In genomic region chrY:19075471-19076253, GRCh38 we compare ENCODE assay signal across 8 cellular contexts.
DNase-seq lines count a peak whose midpoint lies in the region; ATAC-seq and TF ChIP-seq lines count a peak whose summit lies in the region.

No MANE protein-coding gene starts in this region.

- no peaks in the 10 kb centered on the region for H3K36me3 ChIP-seq in SK-N-SH (replicated peaks in 1 of 2; ENCODE audit: control insufficient read depth in 1 of 2, insufficient read depth in 2 of 2, low read length in 1 of 2)

- no peak overlapping the region for H3K4me3 ChIP-seq in SK-N-SH (ENCODE audit: low read depth in 2 of 2, low read length in 1 of 2)

- peak; percentile 61 for ATAC-seq in HG02610 (IDR thresholded peaks at IDR 0.05; ENCODE audit: unreplicated experiment)

- no peak overlapping the region for H2AFZ ChIP-seq in SK-N-SH (ENCODE audit: low read depth)

- no CpG with 5 or more reads among the region's 28 CpGs for WGBS in SK-N-SH (ENCODE audit: low lambda C conversion rate)

- H3F3A ChIP-seq in SK-N-SH (replicated peaks; ENCODE audit: insufficient read depth) = no peaks in the 10 kb centered on the region

- peaks cover 3% of the 10 kb centered on the region for H3K9me3 Mint-ChIP-seq in glutamatergic neuron (ENCODE audit: unreplicated experiment)

- no peaks in the 10 kb centered on the region for H3K4me1 Mint-ChIP-seq in glutamatergic neuron (ENCODE audit: low read depth, unreplicated experiment)

- no peaks in the 10 kb centered on the region for H3K79me2 ChIP-seq in SK-N-SH (ENCODE audit: insufficient read depth)

- DNase-seq in glutamatergic neuron (peak; percentile 74), SK-N-SH (no peak), middle frontal gyrus (ENCODE audit: extremely low spot score, low spot score) (no peak), COLO668 (lab: John Stamatoyannopoulos, UW; ENCODE audit: unreplicated experiment) (no peak)
- peak; percentile 60 for DNase-seq in stimulated activated CD8-positive, alpha-beta memory T cell treated with anti-CD3 and anti-CD28 coated beads, Interleukin-4, amount 100 ng/mL, for 48 hours
- DNase-seq in effector CD4-positive, alpha-beta T cell = no peak

- CTCF ChIA-PET in SK-N-SH (lab: Yijun Ruan, JAX) = no interaction called here

- H3K4me2 ChIP-seq in SK-N-SH = no peak overlapping the region

- H3K4me3 Mint-ChIP-seq in glutamatergic neuron (ENCODE audit: unreplicated experiment) = peak overlapping the region; percentile 97

- TF ChIP-seq RAD21 in SK-N-SH (IDR thresholded peaks at IDR 0.05; ENCODE audit: low read length) = no peak

- POLR2A ChIA-PET in SK-N-SH (lab: Yijun Ruan, JAX) = no interaction called here

- H3K36me3 Mint-ChIP-seq in glutamatergic neuron (ENCODE audit: unreplicated experiment) = no peaks in the 10 kb centered on the region

- H3K27me3 Mint-ChIP-seq in glutamatergic neuron (ENCODE audit: unreplicated experiment) = peaks cover 7% of the 10 kb centered on the region

- H3K9me2 ChIP-seq in SK-N-SH = no peaks in the 10 kb centered on the region

- H3K4me1 ChIP-seq in SK-N-SH (ENCODE audit: control insufficient read depth in 1 of 2, insufficient read depth in 2 of 2, low read depth in 1 of 2, low read length in 1 of 2) = no peaks in the 10 kb centered on the region

- H3K27me3 ChIP-seq in SK-N-SH (ENCODE audit: insufficient read depth) = no peaks in the 10 kb centered on the region

- no peak for TF ChIP-seq EP300 in SK-N-SH (IDR thresholded peaks at IDR 0.05; ENCODE audit: borderline replicate concordance in 1 of 2, low read depth in 1 of 2, low read length in 1 of 2)

- no peaks in the 10 kb centered on the region for H4K20me1 ChIP-seq in SK-N-SH (ENCODE audit: insufficient read depth)

- H3K27ac ChIP-seq in VCaP = peak overlapping the region; percentile 88
- H3K27ac ChIP-seq in SK-N-SH (ENCODE audit: low read depth in 2 of 2, low read length in 1 of 2) = no peak overlapping the region

- H3K9me3 ChIP-seq in SK-N-SH = no peaks in the 10 kb centered on the region

- H3K9ac ChIP-seq in SK-N-SH = no peak overlapping the region

- H3K27ac Mint-ChIP-seq in glutamatergic neuron (ENCODE audit: unreplicated experiment) = peak overlapping the region; percentile 95

- no peak for TF ChIP-seq CTCF in VCaP (conservative IDR thresholded peaks at IDR 0.05)
- no peak for TF ChIP-seq CTCF in glutamatergic neuron (IDR thresholded peaks at IDR 0.05; ENCODE audit: partially characterized antibody, unreplicated experiment)
- no peak for TF ChIP-seq CTCF in SK-N-SH (IDR thresholded peaks at IDR 0.05)

TF ChIP-seq in SK-N-SH, 30 proteins besides CTCF, POLR2A, EP300 and RAD21:
- TF ChIP-seq GATA2 (CRISPR knock-in tag; IDR thresholded peaks at IDR 0.05) (no peak), SIN3A (IDR thresholded peaks at IDR 0.05; ENCODE audit: borderline replicate concordance, low read depth, low read length) (no peak), RXRA (IDR thresholded peaks at IDR 0.05; ENCODE audit: borderline replicate concordance, low read depth) (no peak), CHD2 (IDR thresholded peaks at IDR 0.05; ENCODE audit: low read length, partially characterized antibody) (no peak), ZBTB33 (IDR thresholded peaks at IDR 0.05; ENCODE audit: borderline replicate concordance, low read depth) (no peak), MEF2A (IDR thresholded peaks at IDR 0.05; ENCODE audit: borderline replicate concordance, low read depth) (no peak), RFX5 (IDR thresholded peaks at IDR 0.05; ENCODE audit: low read length) (no peak), TCF12 (IDR thresholded peaks at IDR 0.05) (no peak), USF2 (IDR thresholded peaks at IDR 0.05; ENCODE audit: borderline replicate concordance, low read depth, low read length) (no peak), TAF1 (IDR thresholded peaks at IDR 0.05; ENCODE audit: borderline replicate concordance, low read depth, low read length) (no peak), REST (IDR thresholded peaks at IDR 0.05; ENCODE audit: low read depth, low read length) (no peak), NRF1 (IDR thresholded peaks at IDR 0.05; ENCODE audit: low read depth, low read length) (no peak), NFIC (IDR thresholded peaks at IDR 0.05; ENCODE audit: borderline replicate concordance) (no peak), FOSL2 (IDR thresholded peaks at IDR 0.05; ENCODE audit: borderline replicate concordance, low read depth) (no peak), POLR2AphosphoS5 (IDR thresholded peaks at IDR 0.05; ENCODE audit: low read depth, low read length) (no peak), TEAD4 (IDR thresholded peaks at IDR 0.05; ENCODE audit: borderline replicate concordance, insufficient read depth) (no peak), USF1 (IDR thresholded peaks at IDR 0.05; ENCODE audit: borderline replicate concordance, low read depth) (no peak), JUND (IDR thresholded peaks at IDR 0.05) (no peak), MAX (IDR thresholded peaks at IDR 0.05; ENCODE audit: low read depth) (no peak)

Comparison
In these comparisons a context has a peak if more than half of its experiments do, and no peak if none do; other contexts are left out.
1. DNase-seq: peak in glutamatergic neuron (single experiment) and stimulated activated CD8-positive, alpha-beta memory T cell treated with anti-CD3 and anti-CD28 coated beads, Interleukin-4, amount 100 ng/mL, for 48 hours (single experiment); none in effector CD4-positive, alpha-beta T cell (single experiment), SK-N-SH (single experiment), middle frontal gyrus (single experiment) and COLO668 (single experiment).